1 cellular context compared by ENCODE assay signal in genomic region chr19:37334179-37335071, GRCh38.
TF ChIP-seq lines count a peak whose summit lies in the region.

No MANE protein-coding gene starts in this region.

TF ChIP-seq in WTC11, 78 proteins besides CTCF, POLR2A, EP300 and RAD21 (continued from another document):
- TF ChIP-seq MLX (CRISPR knock-in tag; IDR thresholded peaks at IDR 0.05) = no peak
- peak; percentile 79; the same call in 1 of the 2 replicates for TF ChIP-seq ZBTB21 (CRISPR knock-in tag; IDR thresholded peaks at IDR 0.05; ENCODE audit: borderline replicate concordance)
- TF ChIP-seq NFATC4 (CRISPR knock-in tag; IDR thresholded peaks at IDR 0.05) = no peak
- no peak for TF ChIP-seq ZNF281 (CRISPR knock-in tag; IDR thresholded peaks at IDR 0.05)
- no peak for TF ChIP-seq AFF4 (CRISPR knock-in tag; IDR thresholded peaks at IDR 0.05; ENCODE audit: borderline replicate concordance)
- TF ChIP-seq MAX (CRISPR knock-in tag; IDR thresholded peaks at IDR 0.05) = peak; percentile 72
- TF ChIP-seq RORB (CRISPR knock-in tag; IDR thresholded peaks at IDR 0.05) = no peak
TF ChIP-seq in WTC11: peak in this region for 6.
